8 cellular contexts compared by ENCODE assay signal in the genomic region with DNA sequence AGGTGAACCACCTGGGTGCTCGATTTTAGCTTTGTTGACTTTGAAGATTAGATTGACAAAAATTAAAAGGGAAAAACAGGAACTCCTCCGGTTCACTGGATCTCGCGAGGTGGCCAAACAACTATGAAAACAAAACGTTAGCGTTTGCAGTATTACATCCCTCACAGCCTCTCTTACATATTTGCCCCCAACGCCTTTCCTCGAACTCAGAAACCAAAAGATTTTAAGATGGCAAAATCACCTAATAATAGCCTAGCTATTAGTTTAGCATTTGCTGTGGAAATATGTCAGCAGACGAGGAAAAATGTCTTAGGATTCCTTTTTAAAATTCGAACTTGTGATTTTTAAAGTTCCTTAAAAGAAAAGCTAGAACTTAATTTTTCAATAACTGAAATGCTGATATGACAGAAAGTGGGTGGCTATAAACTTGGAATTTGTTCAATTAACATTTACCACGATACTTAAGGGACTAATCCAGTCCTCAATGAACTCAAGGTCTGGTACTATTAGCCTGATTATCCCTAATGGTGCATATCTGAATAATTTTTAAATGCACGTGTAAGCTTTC. TPM values are rescaled to one million over a fixed set of nuclear protein-coding genes. Genes with fewer than 3 reads are reported as not detected.
DNase-seq lines count a peak whose midpoint lies in the region; ATAC-seq and TF ChIP-seq lines count a peak whose summit lies in the region.

No MANE protein-coding gene starts in this region.

- 13% methylated on average over 12 of the region's 12 CpGs for WGBS in lower leg skin, 2 donors
- 14 to 17% methylated on average over 12 of the region's 12 CpGs for WGBS in upper lobe of left lung, 2 donors

- ATAC-seq in upper lobe of left lung (ENCODE audit: low FRiP score in 2 of 2), result peak; percentile 51 to 81

- DNase-seq in DMS53 (lab: John Stamatoyannopoulos, UW), result peak; percentile 78
- DNase-seq in DMS53 treated with DMSO at 0.1 percent for 48 hours (lab: John Stamatoyannopoulos, UW; ENCODE audit: unreplicated experiment), result no peak
- DNase-seq in HCEC 1CT, result peak; percentile 64
- DNase-seq in NOMO-1 (lab: John Stamatoyannopoulos, UW; ENCODE audit: unreplicated experiment in 2 of 2), result peak; percentile 73 to 81
- DNase-seq in caudate nucleus (lab: John Stamatoyannopoulos, UW), result no peak
- no peak for DNase-seq in lower leg skin (ENCODE audit: low spot score in 2 of 2)
- no peak for DNase-seq in upper lobe of left lung
- no peak for DNase-seq in COLO668 (lab: John Stamatoyannopoulos, UW; ENCODE audit: unreplicated experiment)

- TF ChIP-seq CTCF in lower leg skin (IDR thresholded peaks at IDR 0.05) (no peak), upper lobe of left lung (IDR thresholded peaks at IDR 0.05) (no peak)

- TF ChIP-seq POLR2A in lower leg skin (IDR thresholded peaks at IDR 0.05) (no peak), upper lobe of left lung (IDR thresholded peaks at IDR 0.05) (no peak)

- H3K9me3 ChIP-seq in upper lobe of left lung, result no peaks in the 10 kb centered on the region

- H3K27ac ChIP-seq in caudate nucleus (ENCODE audit: low read depth, low read length) (peak overlapping the region; percentile 91), upper lobe of left lung (peak overlapping the region; percentile 89 to 98 (median 95))

- peak overlapping the region; percentile 90 for H3K4me3 ChIP-seq in lower leg skin (ENCODE audit: low read depth, poor library complexity, severe bottlenecking)
- H3K4me3 ChIP-seq in upper lobe of left lung, result peak overlapping the region; percentile 67 to 90 (median 83)

- H3K36me3 ChIP-seq in upper lobe of left lung, result no peaks in the 10 kb centered on the region

- intact Hi-C loops in lower leg skin (cut with DNase I; ENCODE audit: low total_unique reads), result no loop called here

- H3K27me3 ChIP-seq in upper lobe of left lung, result no peaks in the 10 kb centered on the region

- no peak for TF ChIP-seq EP300 in upper lobe of left lung (IDR thresholded peaks at IDR 0.05)

- H3K4me1 ChIP-seq in upper lobe of left lung, result peaks cover 7 to 16% (median 14%) of the 10 kb centered on the region in 4 donors

RNA-seq across cellular contexts. Expression of a gene that starts 0.5 kb away (rescaled TPM):
- total RNA-seq in lower leg skin (10 to 100 TPM; 13.2 to 18.3 (median 15.8) TPM), upper lobe of left lung (10 to 100 TPM in 5 of 6 donors, 1 to 10 TPM in 1; 6.0 to 34.6 (median 14.3) TPM)

RNA-seq across cellular contexts. Expression of a gene that starts 48.2 kb away (rescaled TPM):
- total RNA-seq in lower leg skin (10 to 100 TPM; 14.3 to 22.3 (median 20.4) TPM), upper lobe of left lung (10 to 100 TPM in 5 of 6 donors, 1 to 10 TPM in 1; 6.4 to 17.5 (median 16.0) TPM)

Comparison
In these comparisons a context has a peak if more than half of its experiments do, and no peak if none do; other contexts are left out.
1. DNase-seq: peak in DMS53 (single experiment), HCEC 1CT (single experiment) and NOMO-1 (2 of 2); none in DMS53 treated with DMSO at 0.1 percent for 48 hours (single experiment), caudate nucleus (0 of 61), lower leg skin (0 of 2), upper lobe of left lung (0 of 2) and COLO668 (single experiment).